Comparison of ENCODE assay signal across 11 cellular contexts in the genomic region with DNA sequence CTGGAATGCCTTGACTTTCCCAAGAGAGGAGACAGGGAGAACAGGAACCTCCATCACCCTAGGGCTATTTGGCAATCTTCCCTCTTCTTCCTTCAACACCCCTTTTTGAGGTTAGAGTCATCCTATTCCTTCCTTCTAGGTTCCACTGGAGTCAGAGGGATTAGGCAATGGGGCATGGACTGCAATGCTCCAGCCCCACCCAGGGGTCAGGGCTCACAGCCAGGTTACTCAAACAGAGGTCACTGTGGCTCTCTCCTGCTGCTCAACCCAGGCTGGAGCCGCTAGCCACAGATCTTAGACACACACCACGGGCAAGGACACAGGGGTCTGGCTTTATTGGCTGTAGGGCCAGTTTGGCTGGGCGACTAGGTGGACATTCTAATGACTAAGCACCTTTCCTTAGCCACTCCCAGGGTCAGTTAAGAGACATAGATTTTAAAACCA.
DNase-seq lines count a peak whose midpoint lies in the region; ATAC-seq and TF ChIP-seq lines count a peak whose summit lies in the region.
"Had no signal": no experiment of that assay in that cellular context is flagged by ENCODE, and none has a peak within 500 bp of the region (broad histone marks: within the 10 kb centered on the region; RNA-seq: fewer than 3 reads in every experiment).

No MANE protein-coding gene starts in this region.

- no peaks in the 10 kb centered on the region for H3K27me3 ChIP-seq in spleen (replicated peaks in 1 of 7)

- POLR2A ChIA-PET in HEK293 (lab: Yijun Ruan, JAX): no interaction called here

- intact Hi-C loops in left ventricle myocardium superior (cut with micrococcal nuclease): no loop called here
- intact Hi-C loops in spleen (cut with DNase I; ENCODE audit: low total_unique reads): no loop called here

- peak; percentile 82 for ATAC-seq in left ventricle myocardium superior

- peaks cover 11% of the 10 kb centered on the region; the same call in 1 of the 2 replicates for H3K4me1 ChIP-seq in HEK293 (ENCODE audit: control insufficient read depth, insufficient read depth, low read length)
- H3K4me1 ChIP-seq in spleen: peaks cover 5 to 51% (median 39%) of the 10 kb centered on the region in 6 donors

- no peak for TF ChIP-seq CTCF in HEK293 (tag by site-specific recombination; IDR thresholded peaks at IDR 0.05)
- TF ChIP-seq CTCF in spleen (IDR thresholded peaks at IDR 0.05 in 8 of 11, conservative IDR thresholded peaks at IDR 0.05 in 3 of 11): no peak

- CTCF ChIA-PET in HEK293 (lab: Yijun Ruan, JAX): interaction anchor here (0.7 kb wide), 1 partner anchor 58 kb away, joined by 3 read pairs; no protein-coding TSS in a partner anchor

- no peak for TF ChIP-seq POLR2A in spleen (IDR thresholded peaks at IDR 0.05)

- WGBS in spleen, 5 donors: 50 to 78% (median 64%) methylated on average over 3 of the region's 3 CpGs

- peak; percentile 35 for DNase-seq in T1000 (lab: John Stamatoyannopoulos, UW)
- peak; percentile 72 for DNase-seq in left ventricle myocardium superior
- DNase-seq in spleen: peak; percentile 73
- no peak for DNase-seq in KG1 (lab: John Stamatoyannopoulos, UW)
- DNase-seq in stimulated activated CD8-positive, alpha-beta memory T cell treated with anti-CD3 and anti-CD28 coated beads, Interleukin-4, amount 100 ng/mL, for 48 hours: no peak
- DNase-seq in DMS153 (lab: John Stamatoyannopoulos, UW): no peak
- no peak for DNase-seq in NCI-H748 treated with DMSO at 0.1 percent for 48 hours (lab: John Stamatoyannopoulos, UW)
- DNase-seq: activated gamma-delta T cell; effector CD4-positive, alpha-beta T cell; NCI-H526 treated with DMSO at 0.1 percent for 48 hours had no signal

- no peaks in the 10 kb centered on the region for H3K9me3 ChIP-seq in HEK293 (ENCODE audit: control insufficient read depth, insufficient read depth, low read depth, low read length)
- H3K9me3 ChIP-seq in spleen: no peaks in the 10 kb centered on the region

- no peak overlapping the region for H3K4me3 ChIP-seq in HEK293 (ENCODE audit: low read depth, low read length)
- no peak overlapping the region for H3K4me3 ChIP-seq in spleen

- no peak overlapping the region for H3K27ac ChIP-seq in HEK293 (ENCODE audit: extremely low read depth, low read depth, low read length)
- H3K27ac ChIP-seq in spleen: peak overlapping the region in 4 of 8 donors; percentile 21 to 51 (median 40)

- H3K36me3 ChIP-seq in HEK293 (ENCODE audit: control insufficient read depth in 2 of 2, insufficient read depth in 1 of 2, low read length in 2 of 2) (no peaks in the 10 kb centered on the region), spleen (no peaks in the 10 kb centered on the region)

TF ChIP-seq in HEK293, 187 proteins besides CTCF, POLR2A, EP300 and RAD21:
- TF ChIP-seq, protein P1, sequence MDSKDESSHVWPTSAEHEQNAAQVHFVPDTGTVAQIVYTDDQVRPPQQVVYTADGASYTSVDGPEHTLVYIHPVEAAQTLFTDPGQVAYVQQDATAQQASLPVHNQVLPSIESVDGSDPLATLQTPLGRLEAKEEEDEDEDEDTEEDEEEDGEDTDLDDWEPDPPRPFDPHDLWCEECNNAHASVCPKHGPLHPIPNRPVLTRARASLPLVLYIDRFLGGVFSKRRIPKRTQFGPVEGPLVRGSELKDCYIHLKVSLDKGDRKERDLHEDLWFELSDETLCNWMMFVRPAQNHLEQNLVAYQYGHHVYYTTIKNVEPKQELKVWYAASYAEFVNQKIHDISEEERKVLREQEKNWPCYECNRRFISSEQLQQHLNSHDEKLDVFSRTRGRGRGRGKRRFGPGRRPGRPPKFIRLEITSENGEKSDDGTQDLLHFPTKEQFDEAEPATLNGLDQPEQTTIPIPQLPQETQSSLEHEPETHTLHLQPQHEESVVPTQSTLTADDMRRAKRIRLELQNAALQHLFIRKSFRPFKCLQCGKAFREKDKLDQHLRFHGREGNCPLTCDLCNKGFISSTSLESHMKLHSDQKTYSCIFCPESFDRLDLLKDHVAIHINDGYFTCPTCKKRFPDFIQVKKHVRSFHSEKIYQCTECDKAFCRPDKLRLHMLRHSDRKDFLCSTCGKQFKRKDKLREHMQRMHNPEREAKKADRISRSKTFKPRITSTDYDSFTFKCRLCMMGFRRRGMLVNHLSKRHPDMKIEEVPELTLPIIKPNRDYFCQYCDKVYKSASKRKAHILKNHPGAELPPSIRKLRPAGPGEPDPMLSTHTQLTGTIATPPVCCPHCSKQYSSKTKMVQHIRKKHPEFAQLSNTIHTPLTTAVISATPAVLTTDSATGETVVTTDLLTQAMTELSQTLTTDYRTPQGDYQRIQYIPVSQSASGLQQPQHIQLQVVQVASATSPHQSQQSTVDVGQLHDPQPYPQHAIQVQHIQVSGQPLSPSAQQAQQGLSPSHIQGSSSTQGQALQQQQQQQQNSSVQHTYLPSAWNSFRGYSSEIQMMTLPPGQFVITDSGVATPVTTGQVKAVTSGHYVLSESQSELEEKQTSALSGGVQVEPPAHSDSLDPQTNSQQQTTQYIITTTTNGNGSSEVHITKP (tag by site-specific recombination; IDR thresholded peaks at IDR 0.05): 0 out of 2 replicates have a peak, but pooled peaks have one; percentile 24
- no peak for TF ChIP-seq ZNF121 (tag by site-specific recombination; IDR thresholded peaks at IDR 0.05)

Comparison
In these comparisons a context has a peak if more than half of its experiments do, and no peak if none do; other contexts are left out.
1. DNase-seq: peak in T1000 (single experiment), left ventricle myocardium superior (single experiment) and spleen (single experiment); none in KG1 (single experiment), stimulated activated CD8-positive, alpha-beta memory T cell treated with anti-CD3 and anti-CD28 coated beads, Interleukin-4, amount 100 ng/mL, for 48 hours (single experiment), DMS153 (single experiment) and NCI-H748 treated with DMSO at 0.1 percent for 48 hours (single experiment).